In the genomic region with DNA sequence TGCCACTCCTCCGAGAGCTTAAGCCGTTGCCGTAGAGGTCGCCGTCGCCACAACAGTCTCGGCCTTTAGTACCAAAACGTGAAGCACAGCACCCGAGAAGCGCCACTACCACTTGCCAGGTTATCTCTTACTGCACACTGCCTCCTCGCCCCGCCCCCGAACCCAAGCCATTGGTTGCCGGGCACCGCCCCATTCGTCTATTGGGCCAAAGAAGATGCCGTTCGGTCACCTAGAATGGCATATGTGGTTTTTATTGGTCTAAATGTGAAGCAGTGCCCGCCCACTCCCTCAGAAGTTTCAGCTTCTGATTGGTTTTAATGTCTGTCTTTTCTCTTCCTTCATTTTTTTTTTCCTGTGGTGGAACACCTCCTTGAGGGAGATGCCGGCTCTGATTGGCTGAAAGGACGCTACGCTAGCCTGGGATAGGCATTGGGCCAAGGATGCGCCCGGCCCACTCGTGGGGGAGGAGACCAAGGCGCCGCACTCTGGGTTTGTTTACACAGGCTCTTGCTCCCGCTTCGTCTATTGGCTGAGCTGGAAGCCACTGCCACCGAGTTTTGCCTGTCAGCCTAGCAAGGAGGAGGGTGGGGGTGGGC, we compare ENCODE assay signal across 8 cellular contexts. TPM values are rescaled to one million over a fixed set of nuclear protein-coding genes. Genes with fewer than 3 reads are reported as not detected.
DNase-seq lines count a peak whose midpoint lies in the region; ATAC-seq and TF ChIP-seq lines count a peak whose summit lies in the region.

A gene with protein sequence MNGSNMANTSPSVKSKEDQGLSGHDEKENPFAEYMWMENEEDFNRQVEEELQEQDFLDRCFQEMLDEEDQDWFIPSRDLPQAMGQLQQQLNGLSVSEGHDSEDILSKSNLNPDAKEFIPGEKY (minus strand): TSS at position 139 of the 596 bp plus-strand sequence. CDS start 24,514 bp downstream, outside the sequence.

- no peak for TF ChIP-seq CTCF in vagina (IDR thresholded peaks at IDR 0.05)

- H3K27ac ChIP-seq in vagina = peak within 1 kb of the TSS; percentile 83

- H3K27me3 ChIP-seq in vagina = no peaks in the 10 kb centered on the region

- peak in 1 of 2 donors; percentile 77 for TF ChIP-seq POLR2A in vagina (IDR thresholded peaks at IDR 0.05)

- DNase-seq in NCI-H187 (lab: John Stamatoyannopoulos, UW) (peak; percentile 86 to 99), T-helper 9 cell (peak; percentile 96), astrocyte of the hippocampus (ENCODE audit: low read depth, low spot score) (peak; percentile 98), hepatic stellate cell (ENCODE audit: low spot score) (peak; percentile 94), putamen (ENCODE audit: low spot score) (peak; percentile 100), vagina (ENCODE audit: extremely low spot score in 2 of 2) (peak; percentile 99)

- H3K4me3 ChIP-seq in vagina = peak within 1 kb of the TSS; percentile 77 to 83

- ATAC-seq in GM18498 (IDR thresholded peaks at IDR 0.05; ENCODE audit: unreplicated experiment) (peak; percentile 97), HG02885 (IDR thresholded peaks at IDR 0.05; ENCODE audit: poor library complexity, unreplicated experiment) (peak; percentile 94)

- H3K4me1 ChIP-seq in vagina = peaks cover 13% of the 10 kb centered on the region

- no peaks in the 10 kb centered on the region for H3K9me3 ChIP-seq in vagina

- no peaks in the 10 kb centered on the region for H3K36me3 ChIP-seq in vagina

- intact Hi-C loops in vagina (cut with DNase I) = no loop called here

RNA-seq across cellular contexts. Expression of the gene that starts here (rescaled TPM):
- 7.6 TPM for total RNA-seq in vagina

Comparison
In these comparisons a context has a peak if more than half of its experiments do, and no peak if none do; other contexts are left out.
1. Peak in every context shown above with its lines: DNase-seq, ATAC-seq, H3K4me3 ChIP-seq and H3K27ac ChIP-seq.